Comparison of ENCODE assay signal across 8 cellular contexts in the genomic region with DNA sequence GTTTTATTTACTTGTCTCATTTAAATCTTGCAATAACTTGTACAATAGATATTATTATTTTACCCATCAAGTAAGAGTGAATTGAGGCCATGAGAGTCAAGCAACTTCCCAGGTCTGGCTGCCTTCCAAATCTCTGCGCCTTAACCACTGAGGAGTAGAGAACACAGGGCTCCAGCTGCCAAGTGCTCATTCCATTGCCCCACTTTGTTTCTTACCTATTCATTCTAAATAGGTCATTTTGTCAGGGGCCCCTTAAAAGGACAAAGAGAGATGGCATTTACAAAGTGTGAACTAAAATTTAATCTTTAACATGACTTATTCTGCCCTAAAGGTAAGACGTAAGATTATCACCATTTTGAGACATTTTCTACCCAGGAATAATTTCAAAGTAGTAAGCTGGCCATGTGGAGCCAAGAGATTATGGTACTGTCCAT. TPM values are rescaled to one million over a fixed set of nuclear protein-coding genes. Genes with fewer than 3 reads are reported as not detected.
DNase-seq lines count a peak whose midpoint lies in the region; ATAC-seq and TF ChIP-seq lines count a peak whose summit lies in the region.

No MANE protein-coding gene starts in this region.

- TF ChIP-seq CTCF in lung (IDR thresholded peaks at IDR 0.05; ENCODE audit: control extremely low read depth, extremely low read depth) = no peak

- H4K20me1 ChIP-seq in BLaER1 = peaks cover 83% of the 10 kb centered on the region

- no peaks in the 10 kb centered on the region for H3K27me3 ChIP-seq in BLaER1
- no peaks in the 10 kb centered on the region for H3K27me3 ChIP-seq in HAP-1 (ENCODE audit: low read depth)
- no peaks in the 10 kb centered on the region for H3K27me3 ChIP-seq in lung (ENCODE audit: control insufficient read depth, insufficient read depth)
- no peaks in the 10 kb centered on the region for H3K27me3 ChIP-seq in thymus (ENCODE audit: control insufficient read depth, insufficient read depth)

- H3K27ac Mint-ChIP-seq in dendritic cell treated with granulocyte-macrophage colony-stimulating factor and Interleukin-4, amounts not matched to agents 40 ng/mL and 50 ng/mL, for 4 days = peak overlapping the region; percentile 34

- DNase-seq in HAP-1 (ENCODE audit: low spot score in 2 of 2) (peak; percentile 86 to 90), lung (ENCODE audit: low spot score) (peak; percentile 80), HuH-7.5 (ENCODE audit: low spot score) (no peak), T1000 (lab: John Stamatoyannopoulos, UW) (no peak)

- 0% methylated on average over 2 of the region's 2 CpGs for WGBS in lung, 2 donors
- under 1% methylated on average over 2 of the region's 2 CpGs for WGBS in thymus

- peak overlapping the region; percentile 92 for H3K4me2 ChIP-seq in BLaER1

- no peaks in the 10 kb centered on the region for H3K9me3 Mint-ChIP-seq in dendritic cell treated with granulocyte-macrophage colony-stimulating factor and Interleukin-4, amounts not matched to agents 40 ng/mL and 50 ng/mL, for 4 days

- peaks cover 32% of the 10 kb centered on the region for H3K4me1 ChIP-seq in BLaER1
- H3K4me1 ChIP-seq in HAP-1 = peaks cover 9% of the 10 kb centered on the region
- H3K4me1 ChIP-seq in lung (ENCODE audit: control insufficient read depth in 2 of 2, insufficient read depth in 2 of 2, low read length in 2 of 2) = peaks cover 3 to 5% of the 10 kb centered on the region in 2 donors
- peaks cover 2% of the 10 kb centered on the region for H3K4me1 ChIP-seq in thymus (ENCODE audit: control insufficient read depth, insufficient read depth, low read length)

- peaks cover 14% of the 10 kb centered on the region for H3K4me1 Mint-ChIP-seq in dendritic cell treated with granulocyte-macrophage colony-stimulating factor and Interleukin-4, amounts not matched to agents 40 ng/mL and 50 ng/mL, for 4 days (ENCODE audit: low read depth)

- ATAC-seq in SK-N-SH treated with all-trans-retinoic acid at 6 μM for 48 hours = peak; percentile 24
- ATAC-seq in lung (ENCODE audit: insufficient read depth, low FRiP score) = no peak

- H3K36me3 ChIP-seq in BLaER1 = peaks cover 28% of the 10 kb centered on the region
- H3K36me3 ChIP-seq in HAP-1 (replicated peaks) = peaks cover 41% of the 10 kb centered on the region
- H3K36me3 ChIP-seq in lung (ENCODE audit: control insufficient read depth in 2 of 2, insufficient read depth in 2 of 2, low read length in 2 of 2) = peaks cover 8 to 9% of the 10 kb centered on the region in 2 donors
- H3K36me3 ChIP-seq in thymus (ENCODE audit: control insufficient read depth, insufficient read depth) = peaks cover 14% of the 10 kb centered on the region

- H3K36me3 Mint-ChIP-seq in dendritic cell treated with granulocyte-macrophage colony-stimulating factor and Interleukin-4, amounts not matched to agents 40 ng/mL and 50 ng/mL, for 4 days (ENCODE audit: low read depth) = peaks cover 54% of the 10 kb centered on the region

- peak overlapping the region; percentile 97 for H3K9ac ChIP-seq in BLaER1

- H3K9me3 ChIP-seq in BLaER1 (no peaks in the 10 kb centered on the region), HAP-1 (no peaks in the 10 kb centered on the region), lung (ENCODE audit: control insufficient read depth in 2 of 2, insufficient read depth in 1 of 2, low read length in 1 of 2) (no peaks in the 10 kb centered on the region), thymus (ENCODE audit: control insufficient read depth) (no peaks in the 10 kb centered on the region)

- H3K4me3 Mint-ChIP-seq in dendritic cell treated with granulocyte-macrophage colony-stimulating factor and Interleukin-4, amounts not matched to agents 40 ng/mL and 50 ng/mL, for 4 days = peak overlapping the region; percentile 99

- in situ Hi-C loops in HAP-1 (cut with MboI; ENCODE audit: low sequenced_read_pairs) = no loop called here

- H3K27ac ChIP-seq in BLaER1 (peak overlapping the region; percentile 24; the same call in 1 of the 2 replicates), lung (ENCODE audit: low read depth in 1 of 2, low read length in 1 of 2) (peak overlapping the region in 1 of 2 donors; percentile 10), thymus (ENCODE audit: low read depth) (no peak overlapping the region)

- intact Hi-C loops in dendritic cell treated with granulocyte-macrophage colony-stimulating factor and Interleukin-4, amounts not matched to agents 40 ng/mL and 50 ng/mL, for 4 days (cut with micrococcal nuclease) = no loop called here

- H3K4me3 ChIP-seq in BLaER1 = peak overlapping the region; percentile 88
- H3K4me3 ChIP-seq in HAP-1 = peak overlapping the region; percentile 93
- peak overlapping the region; percentile 54 for H3K4me3 ChIP-seq in lung
- H3K4me3 ChIP-seq in thymus (ENCODE audit: low read length) = peak overlapping the region; percentile 79

- no peaks in the 10 kb centered on the region for H3K27me3 Mint-ChIP-seq in dendritic cell treated with granulocyte-macrophage colony-stimulating factor and Interleukin-4, amounts not matched to agents 40 ng/mL and 50 ng/mL, for 4 days

TF ChIP-seq in SK-N-SH treated with all-trans-retinoic acid at 6 μM for 48 hours, 23 proteins besides CTCF, POLR2A, EP300 and RAD21:
- TF ChIP-seq OSR1 (CRISPR knock-in tag; IDR thresholded peaks at IDR 0.05) = no peak
- TF ChIP-seq, protein P1, sequence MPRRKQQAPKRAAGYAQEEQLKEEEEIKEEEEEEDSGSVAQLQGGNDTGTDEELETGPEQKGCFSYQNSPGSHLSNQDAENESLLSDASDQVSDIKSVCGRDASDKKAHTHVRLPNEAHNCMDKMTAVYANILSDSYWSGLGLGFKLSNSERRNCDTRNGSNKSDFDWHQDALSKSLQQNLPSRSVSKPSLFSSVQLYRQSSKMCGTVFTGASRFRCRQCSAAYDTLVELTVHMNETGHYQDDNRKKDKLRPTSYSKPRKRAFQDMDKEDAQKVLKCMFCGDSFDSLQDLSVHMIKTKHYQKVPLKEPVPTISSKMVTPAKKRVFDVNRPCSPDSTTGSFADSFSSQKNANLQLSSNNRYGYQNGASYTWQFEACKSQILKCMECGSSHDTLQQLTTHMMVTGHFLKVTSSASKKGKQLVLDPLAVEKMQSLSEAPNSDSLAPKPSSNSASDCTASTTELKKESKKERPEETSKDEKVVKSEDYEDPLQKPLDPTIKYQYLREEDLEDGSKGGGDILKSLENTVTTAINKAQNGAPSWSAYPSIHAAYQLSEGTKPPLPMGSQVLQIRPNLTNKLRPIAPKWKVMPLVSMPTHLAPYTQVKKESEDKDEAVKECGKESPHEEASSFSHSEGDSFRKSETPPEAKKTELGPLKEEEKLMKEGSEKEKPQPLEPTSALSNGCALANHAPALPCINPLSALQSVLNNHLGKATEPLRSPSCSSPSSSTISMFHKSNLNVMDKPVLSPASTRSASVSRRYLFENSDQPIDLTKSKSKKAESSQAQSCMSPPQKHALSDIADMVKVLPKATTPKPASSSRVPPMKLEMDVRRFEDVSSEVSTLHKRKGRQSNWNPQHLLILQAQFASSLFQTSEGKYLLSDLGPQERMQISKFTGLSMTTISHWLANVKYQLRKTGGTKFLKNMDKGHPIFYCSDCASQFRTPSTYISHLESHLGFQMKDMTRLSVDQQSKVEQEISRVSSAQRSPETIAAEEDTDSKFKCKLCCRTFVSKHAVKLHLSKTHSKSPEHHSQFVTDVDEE (CRISPR knock-in tag; IDR thresholded peaks at IDR 0.05) = no peak
- no peak for TF ChIP-seq ZFP3 (CRISPR knock-in tag; IDR thresholded peaks at IDR 0.05)
- TF ChIP-seq TCF4 (CRISPR knock-in tag; IDR thresholded peaks at IDR 0.05; ENCODE audit: borderline replicate concordance) = no peak
- TF ChIP-seq ZFP30 (CRISPR knock-in tag; IDR thresholded peaks at IDR 0.05) = no peak
- TF ChIP-seq ESRRG (CRISPR knock-in tag; IDR thresholded peaks at IDR 0.05) = no peak
- TF ChIP-seq, protein P2, sequence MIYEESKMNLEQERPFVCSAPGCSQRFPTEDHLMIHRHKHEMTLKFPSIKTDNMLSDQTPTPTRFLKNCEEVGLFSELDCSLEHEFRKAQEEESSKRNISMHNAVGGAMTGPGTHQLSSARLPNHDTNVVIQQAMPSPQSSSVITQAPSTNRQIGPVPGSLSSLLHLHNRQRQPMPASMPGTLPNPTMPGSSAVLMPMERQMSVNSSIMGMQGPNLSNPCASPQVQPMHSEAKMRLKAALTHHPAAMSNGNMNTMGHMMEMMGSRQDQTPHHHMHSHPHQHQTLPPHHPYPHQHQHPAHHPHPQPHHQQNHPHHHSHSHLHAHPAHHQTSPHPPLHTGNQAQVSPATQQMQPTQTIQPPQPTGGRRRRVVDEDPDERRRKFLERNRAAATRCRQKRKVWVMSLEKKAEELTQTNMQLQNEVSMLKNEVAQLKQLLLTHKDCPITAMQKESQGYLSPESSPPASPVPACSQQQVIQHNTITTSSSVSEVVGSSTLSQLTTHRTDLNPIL (CRISPR knock-in tag; IDR thresholded peaks at IDR 0.05; ENCODE audit: low read depth) = no peak
- no peak for TF ChIP-seq ZNF70 (CRISPR knock-in tag; IDR thresholded peaks at IDR 0.05)
- TF ChIP-seq ZNF8 (CRISPR knock-in tag; IDR thresholded peaks at IDR 0.05) = no peak
- TF ChIP-seq, protein P3, sequence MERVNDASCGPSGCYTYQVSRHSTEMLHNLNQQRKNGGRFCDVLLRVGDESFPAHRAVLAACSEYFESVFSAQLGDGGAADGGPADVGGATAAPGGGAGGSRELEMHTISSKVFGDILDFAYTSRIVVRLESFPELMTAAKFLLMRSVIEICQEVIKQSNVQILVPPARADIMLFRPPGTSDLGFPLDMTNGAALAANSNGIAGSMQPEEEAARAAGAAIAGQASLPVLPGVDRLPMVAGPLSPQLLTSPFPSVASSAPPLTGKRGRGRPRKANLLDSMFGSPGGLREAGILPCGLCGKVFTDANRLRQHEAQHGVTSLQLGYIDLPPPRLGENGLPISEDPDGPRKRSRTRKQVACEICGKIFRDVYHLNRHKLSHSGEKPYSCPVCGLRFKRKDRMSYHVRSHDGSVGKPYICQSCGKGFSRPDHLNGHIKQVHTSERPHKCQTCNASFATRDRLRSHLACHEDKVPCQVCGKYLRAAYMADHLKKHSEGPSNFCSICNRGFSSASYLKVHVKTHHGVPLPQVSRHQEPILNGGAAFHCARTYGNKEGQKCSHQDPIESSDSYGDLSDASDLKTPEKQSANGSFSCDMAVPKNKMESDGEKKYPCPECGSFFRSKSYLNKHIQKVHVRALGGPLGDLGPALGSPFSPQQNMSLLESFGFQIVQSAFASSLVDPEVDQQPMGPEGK (CRISPR knock-in tag; IDR thresholded peaks at IDR 0.05; ENCODE audit: borderline replicate concordance) = no peak
- no peak for TF ChIP-seq GLIS3 (CRISPR knock-in tag; IDR thresholded peaks at IDR 0.05)

RNA-seq across cellular contexts. Expression of a gene that starts 3.5 kb away (rescaled TPM):
- 10 to 100 TPM; 43.9 to 57.0 TPM for total RNA-seq in lung
- polyA plus RNA-seq in lung (10 to 100 TPM; 14.6 to 29.8 TPM), thymus (26.2 TPM)

RNA-seq across cellular contexts. Expression of a gene that starts 48.4 kb away (rescaled TPM):
- 10 to 100 TPM in 1 of 2 donors, 1 to 10 TPM in 1; 2.8 to 10.5 TPM for total RNA-seq in lung
- polyA plus RNA-seq in lung (1 to 10 TPM in 1 of 2 donors, under 1 TPM in 1; 0.88 to 3.8 TPM), thymus (1.4 TPM)

Comparison
In these comparisons a context has a peak if more than half of its experiments do, and no peak if none do; other contexts are left out.
1. DNase-seq: peak in HAP-1 (2 of 2) and lung (single experiment); none in HuH-7.5 (single experiment) and T1000 (single experiment).
2. Peak in every context shown above with its lines, with median percentiles within 50 percentile points of each other: H3K4me3 ChIP-seq.